15 cellular contexts compared by ENCODE assay signal in the genomic region with DNA sequence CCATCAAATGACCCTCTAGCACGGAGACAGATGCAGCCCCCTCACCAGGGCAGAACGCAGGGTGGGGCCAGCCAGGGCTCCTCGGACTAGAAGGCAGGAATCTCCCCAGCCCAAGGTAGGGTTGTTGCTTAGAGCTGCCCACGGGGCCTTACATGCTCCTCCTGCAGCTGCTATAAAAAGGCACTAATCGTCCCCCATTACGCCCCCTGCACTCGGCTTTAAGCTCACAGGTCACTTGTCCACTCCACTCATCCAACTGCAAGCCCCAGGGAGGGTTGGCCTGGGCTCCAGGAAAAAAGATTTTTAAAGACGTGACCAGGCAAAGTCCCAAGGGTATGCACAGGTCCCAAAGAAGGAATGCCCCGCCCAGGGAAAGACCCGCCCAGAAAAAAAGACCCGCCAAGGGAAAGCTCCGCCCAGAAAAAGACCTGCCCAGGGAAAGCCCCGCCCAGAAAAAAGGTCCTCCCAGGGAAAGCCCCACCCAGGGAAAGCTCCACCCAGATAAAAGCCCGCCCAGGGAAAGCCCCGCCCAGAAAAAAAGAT. TPM values are rescaled to one million over a fixed set of nuclear protein-coding genes. Genes with fewer than 3 reads are reported as not detected.
DNase-seq lines count a peak whose midpoint lies in the region; ATAC-seq lines count a peak whose summit lies in the region.
"Had no signal": no experiment of that assay in that cellular context is flagged by ENCODE, and none has a peak within 500 bp of the region (broad histone marks: within the 10 kb centered on the region; RNA-seq: fewer than 3 reads in every experiment).

No MANE protein-coding gene starts in this region.

- peaks cover 17% of the 10 kb centered on the region for H3K4me1 ChIP-seq in SJCRH30
- H3K4me1 ChIP-seq: pancreas, upper lobe of right lung had no signal

- H3K4me3 ChIP-seq in SJCRH30, result peak overlapping the region; percentile 30
- H3K4me3 ChIP-seq: dorsolateral prefrontal cortex, pancreas, upper lobe of right lung had no signal

- no peaks in the 10 kb centered on the region for H3K9me3 Mint-ChIP-seq in stimulated activated naive CD8-positive, alpha-beta T cell treated with anti-CD3 and anti-CD28 coated beads, Interleukin-15, amount 100 ng/mL, for 72 hours
- no peaks in the 10 kb centered on the region for H3K9me3 Mint-ChIP-seq in activated T-cell treated with anti-CD3 and anti-CD28 coated beads, Interleukin-2, amount 50 U/mL, for 24 hours

- peak overlapping the region; percentile 17 to 59 for H3K4me3 Mint-ChIP-seq in stimulated activated naive CD8-positive, alpha-beta T cell treated with anti-CD3 and anti-CD28 coated beads, Interleukin-15, amount 100 ng/mL, for 72 hours
- no peak overlapping the region for H3K4me3 Mint-ChIP-seq in activated T-cell treated with anti-CD3 and anti-CD28 coated beads, Interleukin-2, amount 50 U/mL, for 24 hours

- no peaks in the 10 kb centered on the region for H3K36me3 Mint-ChIP-seq in activated T-cell treated with anti-CD3 and anti-CD28 coated beads, Interleukin-2, amount 50 U/mL, for 24 hours (ENCODE audit: low read depth)

- no peaks in the 10 kb centered on the region for H3K27me3 ChIP-seq in SJCRH30
- H3K27me3 ChIP-seq: pancreas had no signal

- H3K27ac Mint-ChIP-seq in stimulated activated naive CD8-positive, alpha-beta T cell treated with anti-CD3 and anti-CD28 coated beads, Interleukin-15, amount 100 ng/mL, for 72 hours, result no peak overlapping the region
- no peak overlapping the region for H3K27ac Mint-ChIP-seq in activated T-cell treated with anti-CD3 and anti-CD28 coated beads, Interleukin-2, amount 50 U/mL, for 24 hours

- DNase-seq in stimulated activated naive CD8-positive, alpha-beta T cell treated with anti-CD3 and anti-CD28 coated beads, Interleukin-15, amount 100 ng/mL, for 72 hours, result no peak
- no peak for DNase-seq in stimulated activated naive CD8-positive, alpha-beta T cell treated with anti-CD3 and anti-CD28 coated beads, Interleukin-15, Interleukin-2, amounts not matched to agents 100 U/mL and 50 U/mL, for 24 hours
- DNase-seq in SJCRH30, result no peak
- DNase-seq in activated T-cell treated with anti-CD3 and anti-CD28 coated beads, Interleukin-2, amount 50 U/mL, for 24 hours, result no peak
- DNase-seq in EL, result no peak
- DNase-seq in SKM-1 (lab: John Stamatoyannopoulos, UW; ENCODE audit: unreplicated experiment), result no peak
- no peak for DNase-seq in epidermal melanocyte (ENCODE audit: insufficient read length, low spot score)
- DNase-seq: activated CD4-positive, alpha-beta T cell treated with anti-CD3 and anti-CD28 coated beads for 4 hours; amniotic stem cell; dorsolateral prefrontal cortex; midbrain; upper lobe of right lung had no signal

- H3K4me1 Mint-ChIP-seq in stimulated activated naive CD8-positive, alpha-beta T cell treated with anti-CD3 and anti-CD28 coated beads, Interleukin-15, amount 100 ng/mL, for 72 hours, result peaks cover 22% of the 10 kb centered on the region
- H3K4me1 Mint-ChIP-seq in activated T-cell treated with anti-CD3 and anti-CD28 coated beads, Interleukin-2, amount 50 U/mL, for 24 hours (ENCODE audit: low read depth), result no peaks in the 10 kb centered on the region

- peaks cover 37% of the 10 kb centered on the region for H3K27me3 Mint-ChIP-seq in stimulated activated naive CD8-positive, alpha-beta T cell treated with anti-CD3 and anti-CD28 coated beads, Interleukin-15, amount 100 ng/mL, for 72 hours
- H3K27me3 Mint-ChIP-seq in activated T-cell treated with anti-CD3 and anti-CD28 coated beads, Interleukin-2, amount 50 U/mL, for 24 hours, result peaks cover 17% of the 10 kb centered on the region

- H3K27ac ChIP-seq in SJCRH30, result peak overlapping the region; percentile 47
- H3K27ac ChIP-seq: pancreas, upper lobe of right lung had no signal

- no peaks in the 10 kb centered on the region for H3K36me3 ChIP-seq in SJCRH30
- H3K36me3 ChIP-seq: pancreas, upper lobe of right lung had no signal

- H3K9me3 ChIP-seq in SJCRH30 (replicated peaks), result no peaks in the 10 kb centered on the region
- H3K9me3 ChIP-seq: pancreas, upper lobe of right lung had no signal

- no peak for ATAC-seq in stimulated activated naive CD8-positive, alpha-beta T cell treated with anti-CD3 and anti-CD28 coated beads, Interleukin-15, amount 100 ng/mL, for 72 hours
- ATAC-seq in stimulated activated naive CD8-positive, alpha-beta T cell treated with anti-CD3 and anti-CD28 coated beads, Interleukin-15, Interleukin-2, amounts not matched to agents 100 U/mL and 50 U/mL, for 24 hours, result no peak
- peak; percentile 5 for ATAC-seq in HG03045 (IDR thresholded peaks at IDR 0.05; ENCODE audit: unreplicated experiment)
- ATAC-seq: SK-N-SH treated with all-trans-retinoic acid at 6 μM for 48 hours had no signal

RNA-seq across cellular contexts. Expression of a gene that starts 11.1 kb away (rescaled TPM):
- 0.49 and 2.0 TPM in 2 replicates for total RNA-seq in SJCRH30 (2014; rRNA removed; shearing (Covaris generic))

RNA-seq across cellular contexts. Expression of a gene that starts 19.8 kb away (rescaled TPM):
- 0.24 and 0.53 TPM in 2 replicates for total RNA-seq in SJCRH30 (2014; rRNA removed; shearing (Covaris generic))
- total RNA-seq: upper lobe of right lung had no signal

RNA-seq across cellular contexts. Expression of a gene that starts 21.8 kb away (rescaled TPM):
- total RNA-seq in SJCRH30 (2014; rRNA removed; shearing (Covaris generic)), result not detected in 2 replicates
- total RNA-seq: dorsolateral prefrontal cortex, pancreas, upper lobe of right lung had no signal

RNA-seq across cellular contexts. Expression of a gene that starts 35.5 kb away (rescaled TPM):
- 12.6 and 13.4 TPM in 2 replicates for total RNA-seq in SJCRH30 (2014; rRNA removed; shearing (Covaris generic))

RNA-seq across cellular contexts. Expression of a gene that starts 38.3 kb away (rescaled TPM):
- total RNA-seq in SJCRH30 (2014; rRNA removed; shearing (Covaris generic)), result 29.7 and 38.7 TPM in 2 replicates
